ENCODE assay signal across 9 cellular contexts in the genomic region with DNA sequence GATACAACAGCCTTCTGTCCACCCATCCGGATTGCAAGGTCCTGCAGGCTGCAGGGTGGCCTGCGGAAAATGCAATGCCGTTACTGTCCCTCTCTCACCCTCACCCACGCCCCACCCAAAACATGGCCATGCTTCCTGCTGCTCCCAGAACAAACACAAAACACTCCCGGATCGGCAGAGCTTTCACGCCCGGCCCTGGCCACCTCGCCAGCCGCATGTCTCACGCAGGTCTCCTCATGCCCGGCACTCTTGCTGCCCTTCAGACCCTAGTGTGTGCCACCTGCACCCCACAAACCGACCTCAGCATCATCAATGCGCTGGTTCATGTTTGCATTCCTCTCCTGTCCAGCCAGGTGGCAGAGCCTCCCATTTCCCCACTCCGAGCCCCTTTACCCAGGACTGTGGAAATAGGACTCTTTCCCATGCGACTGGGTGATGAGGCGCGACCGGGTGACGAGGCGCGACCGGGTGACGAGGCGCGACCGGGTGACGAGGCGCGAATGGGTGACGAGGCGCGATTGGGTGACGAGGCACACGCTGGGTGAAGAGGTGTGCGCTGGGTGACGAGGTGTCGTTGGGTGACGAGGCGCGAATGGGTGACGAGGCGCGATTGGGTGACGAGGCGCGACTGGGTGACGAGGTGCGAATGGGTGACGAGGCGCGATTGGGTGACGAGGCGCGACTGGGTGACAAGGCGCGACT.
"Had no signal": no experiment of that assay in that cellular context is flagged by ENCODE, and none has a peak within 500 bp of the region (broad histone marks: within the 10 kb centered on the region; RNA-seq: fewer than 3 reads in every experiment).

No MANE protein-coding gene starts in this region.

- H3K27ac ChIP-seq: HL-60 had no signal

- DNase-seq: GOT3, H7, HFFc6, KG1 had no signal

- H3K4me3 Mint-ChIP-seq: HFFc6, IgD-negative memory B cell had no signal

- H3K4me3 ChIP-seq: HAP-1 had no signal

- H3K9me3 ChIP-seq: HAP-1 had no signal

- H3K27ac Mint-ChIP-seq: HFFc6 had no signal

- H3K36me3 ChIP-seq: HAP-1 had no signal

- H3K4me1 ChIP-seq: HAP-1 had no signal

- ATAC-seq: HCT116, HepG2 had no signal
